ENCODE assay signal across 3 cellular contexts in the genomic region with DNA sequence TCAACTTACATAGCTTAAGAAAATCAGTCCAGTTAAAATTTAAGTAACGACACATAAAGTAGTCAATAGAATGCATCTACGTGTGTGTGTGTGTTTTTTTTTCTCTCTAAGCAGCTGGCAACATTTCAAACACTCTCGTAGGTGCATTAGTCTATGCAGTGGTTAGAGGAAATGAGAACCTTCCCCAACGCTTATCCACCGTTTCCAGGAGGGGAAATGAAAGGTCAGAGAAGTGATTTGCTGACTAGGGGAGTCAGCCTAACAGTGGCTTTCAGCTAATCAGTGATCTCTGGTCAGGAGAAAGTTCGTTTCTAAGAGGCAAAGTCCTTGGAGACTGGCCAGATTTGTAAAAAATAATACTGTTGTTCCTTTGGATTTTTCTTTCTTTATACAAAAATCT.
TF ChIP-seq lines count a peak whose summit lies in the region.

No MANE protein-coding gene starts in this region.

TF ChIP-seq in liver, 16 proteins besides CTCF, POLR2A, EP300 and RAD21:
- TF ChIP-seq YY1 (IDR thresholded peaks at IDR 0.05), result no peak
- peak in 1 of 2 donors; percentile 5 for TF ChIP-seq HNF4A (conservative IDR thresholded peaks at IDR 0.05)
- no peak for TF ChIP-seq TAF1 (conservative IDR thresholded peaks at IDR 0.05)
- no peak for TF ChIP-seq HNF4G (IDR thresholded peaks at IDR 0.05)
- TF ChIP-seq, protein P1, sequence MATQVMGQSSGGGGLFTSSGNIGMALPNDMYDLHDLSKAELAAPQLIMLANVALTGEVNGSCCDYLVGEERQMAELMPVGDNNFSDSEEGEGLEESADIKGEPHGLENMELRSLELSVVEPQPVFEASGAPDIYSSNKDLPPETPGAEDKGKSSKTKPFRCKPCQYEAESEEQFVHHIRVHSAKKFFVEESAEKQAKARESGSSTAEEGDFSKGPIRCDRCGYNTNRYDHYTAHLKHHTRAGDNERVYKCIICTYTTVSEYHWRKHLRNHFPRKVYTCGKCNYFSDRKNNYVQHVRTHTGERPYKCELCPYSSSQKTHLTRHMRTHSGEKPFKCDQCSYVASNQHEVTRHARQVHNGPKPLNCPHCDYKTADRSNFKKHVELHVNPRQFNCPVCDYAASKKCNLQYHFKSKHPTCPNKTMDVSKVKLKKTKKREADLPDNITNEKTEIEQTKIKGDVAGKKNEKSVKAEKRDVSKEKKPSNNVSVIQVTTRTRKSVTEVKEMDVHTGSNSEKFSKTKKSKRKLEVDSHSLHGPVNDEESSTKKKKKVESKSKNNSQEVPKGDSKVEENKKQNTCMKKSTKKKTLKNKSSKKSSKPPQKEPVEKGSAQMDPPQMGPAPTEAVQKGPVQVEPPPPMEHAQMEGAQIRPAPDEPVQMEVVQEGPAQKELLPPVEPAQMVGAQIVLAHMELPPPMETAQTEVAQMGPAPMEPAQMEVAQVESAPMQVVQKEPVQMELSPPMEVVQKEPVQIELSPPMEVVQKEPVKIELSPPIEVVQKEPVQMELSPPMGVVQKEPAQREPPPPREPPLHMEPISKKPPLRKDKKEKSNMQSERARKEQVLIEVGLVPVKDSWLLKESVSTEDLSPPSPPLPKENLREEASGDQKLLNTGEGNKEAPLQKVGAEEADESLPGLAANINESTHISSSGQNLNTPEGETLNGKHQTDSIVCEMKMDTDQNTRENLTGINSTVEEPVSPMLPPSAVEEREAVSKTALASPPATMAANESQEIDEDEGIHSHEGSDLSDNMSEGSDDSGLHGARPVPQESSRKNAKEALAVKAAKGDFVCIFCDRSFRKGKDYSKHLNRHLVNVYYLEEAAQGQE (IDR thresholded peaks at IDR 0.05), result no peak
- TF ChIP-seq, protein P2, sequence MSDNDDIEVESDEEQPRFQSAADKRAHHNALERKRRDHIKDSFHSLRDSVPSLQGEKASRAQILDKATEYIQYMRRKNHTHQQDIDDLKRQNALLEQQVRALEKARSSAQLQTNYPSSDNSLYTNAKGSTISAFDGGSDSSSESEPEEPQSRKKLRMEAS (IDR thresholded peaks at IDR 0.05), result no peak
- peak; percentile 71 for TF ChIP-seq NR2F2 (IDR thresholded peaks at IDR 0.05)

TF ChIP-seq in HepG2, 621 proteins besides CTCF, POLR2A, EP300 and RAD21:
- TF ChIP-seq, protein P3, sequence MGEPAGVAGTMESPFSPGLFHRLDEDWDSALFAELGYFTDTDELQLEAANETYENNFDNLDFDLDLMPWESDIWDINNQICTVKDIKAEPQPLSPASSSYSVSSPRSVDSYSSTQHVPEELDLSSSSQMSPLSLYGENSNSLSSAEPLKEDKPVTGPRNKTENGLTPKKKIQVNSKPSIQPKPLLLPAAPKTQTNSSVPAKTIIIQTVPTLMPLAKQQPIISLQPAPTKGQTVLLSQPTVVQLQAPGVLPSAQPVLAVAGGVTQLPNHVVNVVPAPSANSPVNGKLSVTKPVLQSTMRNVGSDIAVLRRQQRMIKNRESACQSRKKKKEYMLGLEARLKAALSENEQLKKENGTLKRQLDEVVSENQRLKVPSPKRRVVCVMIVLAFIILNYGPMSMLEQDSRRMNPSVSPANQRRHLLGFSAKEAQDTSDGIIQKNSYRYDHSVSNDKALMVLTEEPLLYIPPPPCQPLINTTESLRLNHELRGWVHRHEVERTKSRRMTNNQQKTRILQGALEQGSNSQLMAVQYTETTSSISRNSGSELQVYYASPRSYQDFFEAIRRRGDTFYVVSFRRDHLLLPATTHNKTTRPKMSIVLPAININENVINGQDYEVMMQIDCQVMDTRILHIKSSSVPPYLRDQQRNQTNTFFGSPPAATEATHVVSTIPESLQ (CRISPR knock-in tag; conservative IDR thresholded peaks at IDR 0.05), result no peak
- no peak for TF ChIP-seq ZNF484 (CRISPR knock-in tag; IDR thresholded peaks at IDR 0.05; ENCODE audit: borderline replicate concordance, low read depth)
- no peak for TF ChIP-seq ZNF879 (CRISPR knock-in tag; IDR thresholded peaks at IDR 0.05)
- no peak for TF ChIP-seq FIP1L1 (IDR thresholded peaks at IDR 0.05; ENCODE audit: borderline replicate concordance, insufficient read depth, low read depth, low read length)
- TF ChIP-seq, protein P4, sequence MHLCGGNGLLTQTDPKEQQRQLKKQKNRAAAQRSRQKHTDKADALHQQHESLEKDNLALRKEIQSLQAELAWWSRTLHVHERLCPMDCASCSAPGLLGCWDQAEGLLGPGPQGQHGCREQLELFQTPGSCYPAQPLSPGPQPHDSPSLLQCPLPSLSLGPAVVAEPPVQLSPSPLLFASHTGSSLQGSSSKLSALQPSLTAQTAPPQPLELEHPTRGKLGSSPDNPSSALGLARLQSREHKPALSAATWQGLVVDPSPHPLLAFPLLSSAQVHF (CRISPR knock-in tag; IDR thresholded peaks at IDR 0.05), result no peak
- no peak for TF ChIP-seq ZNF816 (CRISPR knock-in tag; IDR thresholded peaks at IDR 0.05; ENCODE audit: borderline replicate concordance)
- TF ChIP-seq ZC3H13 (CRISPR knock-in tag; IDR thresholded peaks at IDR 0.05), result no peak
- no peak for TF ChIP-seq ZNF205 (CRISPR knock-in tag; IDR thresholded peaks at IDR 0.05)
- TF ChIP-seq IKZF1 (IDR thresholded peaks at IDR 0.05), result no peak
- TF ChIP-seq, protein P5, sequence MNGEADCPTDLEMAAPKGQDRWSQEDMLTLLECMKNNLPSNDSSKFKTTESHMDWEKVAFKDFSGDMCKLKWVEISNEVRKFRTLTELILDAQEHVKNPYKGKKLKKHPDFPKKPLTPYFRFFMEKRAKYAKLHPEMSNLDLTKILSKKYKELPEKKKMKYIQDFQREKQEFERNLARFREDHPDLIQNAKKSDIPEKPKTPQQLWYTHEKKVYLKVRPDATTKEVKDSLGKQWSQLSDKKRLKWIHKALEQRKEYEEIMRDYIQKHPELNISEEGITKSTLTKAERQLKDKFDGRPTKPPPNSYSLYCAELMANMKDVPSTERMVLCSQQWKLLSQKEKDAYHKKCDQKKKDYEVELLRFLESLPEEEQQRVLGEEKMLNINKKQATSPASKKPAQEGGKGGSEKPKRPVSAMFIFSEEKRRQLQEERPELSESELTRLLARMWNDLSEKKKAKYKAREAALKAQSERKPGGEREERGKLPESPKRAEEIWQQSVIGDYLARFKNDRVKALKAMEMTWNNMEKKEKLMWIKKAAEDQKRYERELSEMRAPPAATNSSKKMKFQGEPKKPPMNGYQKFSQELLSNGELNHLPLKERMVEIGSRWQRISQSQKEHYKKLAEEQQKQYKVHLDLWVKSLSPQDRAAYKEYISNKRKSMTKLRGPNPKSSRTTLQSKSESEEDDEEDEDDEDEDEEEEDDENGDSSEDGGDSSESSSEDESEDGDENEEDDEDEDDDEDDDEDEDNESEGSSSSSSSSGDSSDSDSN (CRISPR knock-in tag; IDR thresholded peaks at IDR 0.05), result no peak
- TF ChIP-seq ZNF891 (CRISPR knock-in tag; IDR thresholded peaks at IDR 0.05), result no peak
- TF ChIP-seq, protein P6, sequence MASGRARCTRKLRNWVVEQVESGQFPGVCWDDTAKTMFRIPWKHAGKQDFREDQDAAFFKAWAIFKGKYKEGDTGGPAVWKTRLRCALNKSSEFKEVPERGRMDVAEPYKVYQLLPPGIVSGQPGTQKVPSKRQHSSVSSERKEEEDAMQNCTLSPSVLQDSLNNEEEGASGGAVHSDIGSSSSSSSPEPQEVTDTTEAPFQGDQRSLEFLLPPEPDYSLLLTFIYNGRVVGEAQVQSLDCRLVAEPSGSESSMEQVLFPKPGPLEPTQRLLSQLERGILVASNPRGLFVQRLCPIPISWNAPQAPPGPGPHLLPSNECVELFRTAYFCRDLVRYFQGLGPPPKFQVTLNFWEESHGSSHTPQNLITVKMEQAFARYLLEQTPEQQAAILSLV (CRISPR knock-in tag; IDR thresholded peaks at IDR 0.05; ENCODE audit: borderline replicate concordance), result no peak
- no peak for TF ChIP-seq ZNF510 (CRISPR knock-in tag; IDR thresholded peaks at IDR 0.05; ENCODE audit: low read depth)
- no peak for TF ChIP-seq ZNF589 (CRISPR knock-in tag; conservative IDR thresholded peaks at IDR 0.05)
- no peak for TF ChIP-seq ARNTL (CRISPR knock-in tag; IDR thresholded peaks at IDR 0.05)

TF ChIP-seq in endothelial cell of umbilical vein, 7 proteins besides CTCF, POLR2A, EP300 and RAD21:
- TF ChIP-seq POLR2AphosphoS5 (IDR thresholded peaks at IDR 0.05; ENCODE audit: insufficient read depth, low read depth, low read length) (peak; percentile 46), FOS (IDR thresholded peaks at IDR 0.05; ENCODE audit: borderline replicate concordance, insufficient read depth, low read length) (no peak), MYC (IDR thresholded peaks at IDR 0.05; ENCODE audit: low read depth, low read length) (no peak), GATA2 (IDR thresholded peaks at IDR 0.05; ENCODE audit: insufficient read depth, insufficient read length, low read depth, low read length) (peak; percentile 88), EZH2 (IDR thresholded peaks at IDR 0.05; ENCODE audit: borderline replicate concordance, low read depth, low read length, severe bottlenecking) (no peak), JUN (IDR thresholded peaks at IDR 0.05; ENCODE audit: borderline replicate concordance, insufficient read depth, insufficient read length, low read depth) (no peak)
- TF ChIP-seq, protein P2 (IDR thresholded peaks at IDR 0.05; ENCODE audit: insufficient read depth, insufficient read length), result no peak
